29 cellular contexts compared by ENCODE assay signal in genomic region chr1:2505461-2505994, GRCh38. TPM values are rescaled to one million over a fixed set of nuclear protein-coding genes. Genes with fewer than 3 reads are reported as not detected.
DNase-seq lines count a peak whose midpoint lies in the region; ATAC-seq lines count a peak whose summit lies in the region.
"Had no signal": no experiment of that assay in that cellular context is flagged by ENCODE, and none has a peak within 500 bp of the region (broad histone marks: within the 10 kb centered on the region; RNA-seq: fewer than 3 reads in every experiment).

No MANE protein-coding gene starts in this region.

- peak; percentile 6 for ATAC-seq in stimulated activated naive CD8-positive, alpha-beta T cell treated with anti-CD3 and anti-CD28 coated beads, Interleukin-15, Interleukin-2, amounts not matched to agents 100 U/mL and 50 U/mL, for 24 hours
- no peak for ATAC-seq in stimulated activated naive CD8-positive, alpha-beta T cell treated with anti-CD3 and anti-CD28 coated beads, Interleukin-15, amount 100 ng/mL, for 72 hours
- ATAC-seq in T-helper 17 cell (peak; percentile 17), left colon (peak; percentile 27), HG03378 (IDR thresholded peaks at IDR 0.05; ENCODE audit: unreplicated experiment) (no peak)

- no peaks in the 10 kb centered on the region for H3K9me3 Mint-ChIP-seq in stimulated activated naive CD8-positive, alpha-beta T cell treated with anti-CD3 and anti-CD28 coated beads, Interleukin-15, amount 100 ng/mL, for 72 hours
- H3K9me3 Mint-ChIP-seq: activated CD4-positive, alpha-beta T cell treated with anti-CD3 and anti-CD28 coated beads, Interleukin-2, amount 10 ng/mL, durations not matched to agents 7 days and 5 days; activated naive CD8-positive, alpha-beta T cell treated with anti-CD3 and anti-CD28 coated beads, Interleukin-2, amount 10 ng/mL, durations not matched to agents 7 days and 5 days had no signal

- no peaks in the 10 kb centered on the region for H3K9me3 ChIP-seq in T-helper 17 cell (ENCODE audit: control insufficient read depth, low read length, poor library complexity, severe bottlenecking)
- H3K9me3 ChIP-seq: ascending aorta, BE2C, gastrocnemius medialis, Peyer's patch, stomach, uterus had no signal

- H3K4me1 Mint-ChIP-seq in stimulated activated naive CD8-positive, alpha-beta T cell treated with anti-CD3 and anti-CD28 coated beads, Interleukin-15, amount 100 ng/mL, for 72 hours, result peaks cover 18% of the 10 kb centered on the region
- peaks cover 3% of the 10 kb centered on the region for H3K4me1 Mint-ChIP-seq in T-helper 17 cell

- intact Hi-C loops in left colon (cut with DNase I, micrococcal nuclease), result no loop called here

- no peaks in the 10 kb centered on the region for H3K36me3 Mint-ChIP-seq in T-helper 17 cell (ENCODE audit: low read depth)

- DNase-seq in stimulated activated naive CD8-positive, alpha-beta T cell treated with anti-CD3 and anti-CD28 coated beads, Interleukin-15, Interleukin-2, amounts not matched to agents 100 U/mL and 50 U/mL, for 24 hours, result no peak
- DNase-seq in stimulated activated naive CD8-positive, alpha-beta T cell treated with anti-CD3 and anti-CD28 coated beads, Interleukin-15, amount 100 ng/mL, for 72 hours, result no peak
- DNase-seq in T-helper 17 cell, result no peak
- DNase-seq in left colon, result no peak
- no peak for DNase-seq in activated naive CD4-positive, alpha-beta T cell treated with Interleukin-2 at 50 U/mL for 16 hours
- no peak for DNase-seq in activated CD4-positive, CD25-positive, alpha-beta regulatory T cell (lab: John Stamatoyannopoulos, UW)
- DNase-seq: ACHN; activated CD4-positive, alpha-beta T cell treated with anti-CD3 and anti-CD28 coated beads, Interleukin-2, amount 10 ng/mL, durations not matched to agents 7 days and 5 days; activated gamma-delta T cell; activated naive CD8-positive, alpha-beta T cell treated with anti-CD3 and anti-CD28 coated beads, Interleukin-2, amount 10 ng/mL, durations not matched to agents 7 days and 5 days; BE2C; gastrocnemius medialis; hippocampal formation; mammary epithelial cell; NCI-H1092 treated with DMSO at 0.1 percent for 48 hours; NCI-H1694 treated with DMSO at 0.1 percent for 48 hours; NCI-H524; Peyer's patch; right cardiac atrium; stimulated activated CD4-positive, alpha-beta T cell treated with anti-CD3 and anti-CD28 coated beads, Interleukin-1b, Interleukin-23, amount 100 ng/mL, for 48 hours; stomach; uterus had no signal

- no peaks in the 10 kb centered on the region for H3K27me3 Mint-ChIP-seq in stimulated activated naive CD8-positive, alpha-beta T cell treated with anti-CD3 and anti-CD28 coated beads, Interleukin-15, amount 100 ng/mL, for 72 hours
- H3K27me3 Mint-ChIP-seq in T-helper 17 cell, result no peaks in the 10 kb centered on the region
- H3K27me3 Mint-ChIP-seq: activated CD4-positive, alpha-beta T cell treated with anti-CD3 and anti-CD28 coated beads, Interleukin-2, amount 10 ng/mL, durations not matched to agents 7 days and 5 days; activated naive CD8-positive, alpha-beta T cell treated with anti-CD3 and anti-CD28 coated beads, Interleukin-2, amount 10 ng/mL, durations not matched to agents 7 days and 5 days had no signal

- no peak overlapping the region for H3K4me3 Mint-ChIP-seq in stimulated activated naive CD8-positive, alpha-beta T cell treated with anti-CD3 and anti-CD28 coated beads, Interleukin-15, amount 100 ng/mL, for 72 hours
- no peak overlapping the region for H3K4me3 Mint-ChIP-seq in T-helper 17 cell
- H3K4me3 Mint-ChIP-seq: activated CD4-positive, alpha-beta T cell treated with anti-CD3 and anti-CD28 coated beads, Interleukin-2, amount 10 ng/mL, durations not matched to agents 7 days and 5 days; activated naive CD8-positive, alpha-beta T cell treated with anti-CD3 and anti-CD28 coated beads, Interleukin-2, amount 10 ng/mL, durations not matched to agents 7 days and 5 days had no signal

- peak overlapping the region in 1 of 2 donors; percentile 82 for H3K27ac Mint-ChIP-seq in stimulated activated naive CD8-positive, alpha-beta T cell treated with anti-CD3 and anti-CD28 coated beads, Interleukin-15, amount 100 ng/mL, for 72 hours
- H3K27ac Mint-ChIP-seq in T-helper 17 cell, result no peak overlapping the region
- H3K27ac Mint-ChIP-seq: activated CD4-positive, alpha-beta T cell treated with anti-CD3 and anti-CD28 coated beads, Interleukin-2, amount 10 ng/mL, durations not matched to agents 7 days and 5 days; activated naive CD8-positive, alpha-beta T cell treated with anti-CD3 and anti-CD28 coated beads, Interleukin-2, amount 10 ng/mL, durations not matched to agents 7 days and 5 days had no signal

RNA-seq across cellular contexts. Expression of gene PANK4, which starts 20.9 kb away (rescaled TPM):
- total RNA-seq in T-helper 17 cell (10 to 100 TPM; 47.9 to 53.5 TPM), left colon (10 to 100 TPM; 29.4 to 32.6 TPM)

RNA-seq across cellular contexts. Expression of gene HES5, which starts 24.5 kb away (rescaled TPM):
- total RNA-seq in T-helper 17 cell (not detected), left colon (1 to 10 TPM; 2.7 to 6.2 TPM)
- total RNA-seq: activated CD4-positive, alpha-beta T cell treated with anti-CD3 and anti-CD28 coated beads, Interleukin-2, amount 10 ng/mL, durations not matched to agents 7 days and 5 days; activated naive CD8-positive, alpha-beta T cell treated with anti-CD3 and anti-CD28 coated beads, Interleukin-2, amount 10 ng/mL, durations not matched to agents 7 days and 5 days; ascending aorta; cardiac muscle cell; endothelial cell of umbilical vein; fibroblast of lung; G401; M059J; mammary epithelial cell had no signal

RNA-seq across cellular contexts. Expression of gene PLCH2, which starts 29.4 kb away (rescaled TPM):
- 10 to 100 TPM; 30.0 to 39.3 TPM for total RNA-seq in T-helper 17 cell
- 1 to 10 TPM; 3.6 to 4.6 TPM for total RNA-seq in left colon
- total RNA-seq: ascending aorta, gastrocnemius medialis, M059J had no signal

RNA-seq across cellular contexts. Expression of gene TNFRSF14, which starts 50.6 kb away (rescaled TPM):
- total RNA-seq in T-helper 17 cell (100 to 1,000 TPM; 179 to 212 TPM), left colon (100 to 1,000 TPM; 142 to 178 TPM)

Comparison
In these comparisons a context has a peak if more than half of its experiments do, and no peak if none do; other contexts are left out.
1. ATAC-seq: peak in stimulated activated naive CD8-positive, alpha-beta T cell treated with anti-CD3 and anti-CD28 coated beads, Interleukin-15, Interleukin-2, amounts not matched to agents 100 U/mL and 50 U/mL, for 24 hours (single experiment), T-helper 17 cell (single experiment) and left colon (single experiment); none in stimulated activated naive CD8-positive, alpha-beta T cell treated with anti-CD3 and anti-CD28 coated beads, Interleukin-15, amount 100 ng/mL, for 72 hours (single experiment) and HG03378 (single experiment).
2. RNA of gene PLCH2, which starts 29.4 kb away (total RNA-seq): 30.0 to 39.3 TPM in T-helper 17 cell; 3.6 to 4.6 TPM in left colon; every median in the first group is over 4 times any median in the second.